Comparison of ENCODE assay signal across 1 cellular context in the genomic region with DNA sequence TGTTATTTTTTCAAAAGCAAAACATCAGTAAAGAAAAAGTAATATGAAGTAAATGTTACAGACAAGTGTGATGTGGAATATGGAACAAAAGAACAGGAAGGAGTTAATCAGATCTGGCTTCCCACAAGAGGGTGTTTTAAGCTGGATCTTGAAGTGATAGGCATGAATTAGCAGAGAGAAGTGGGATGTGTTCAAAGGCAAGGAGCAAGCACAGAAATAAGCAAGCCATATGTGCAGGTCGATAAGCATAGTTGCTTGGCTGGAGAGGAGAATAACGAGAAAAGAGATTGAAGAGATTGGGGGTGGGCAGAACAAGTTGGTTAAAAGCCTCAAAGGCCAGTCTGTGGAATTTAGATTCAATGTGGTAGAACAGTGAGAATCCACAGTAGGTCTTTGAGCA.
TF ChIP-seq lines count a peak whose summit lies in the region.

No MANE protein-coding gene starts in this region.

TF ChIP-seq in K562, 482 proteins besides CTCF, POLR2A, EP300 and RAD21 (continued from another document):
- TF ChIP-seq, protein P1, sequence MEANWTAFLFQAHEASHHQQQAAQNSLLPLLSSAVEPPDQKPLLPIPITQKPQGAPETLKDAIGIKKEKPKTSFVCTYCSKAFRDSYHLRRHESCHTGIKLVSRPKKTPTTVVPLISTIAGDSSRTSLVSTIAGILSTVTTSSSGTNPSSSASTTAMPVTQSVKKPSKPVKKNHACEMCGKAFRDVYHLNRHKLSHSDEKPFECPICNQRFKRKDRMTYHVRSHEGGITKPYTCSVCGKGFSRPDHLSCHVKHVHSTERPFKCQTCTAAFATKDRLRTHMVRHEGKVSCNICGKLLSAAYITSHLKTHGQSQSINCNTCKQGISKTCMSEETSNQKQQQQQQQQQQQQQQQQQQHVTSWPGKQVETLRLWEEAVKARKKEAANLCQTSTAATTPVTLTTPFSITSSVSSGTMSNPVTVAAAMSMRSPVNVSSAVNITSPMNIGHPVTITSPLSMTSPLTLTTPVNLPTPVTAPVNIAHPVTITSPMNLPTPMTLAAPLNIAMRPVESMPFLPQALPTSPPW (CRISPR knock-in tag; IDR thresholded peaks at IDR 0.05): no peak
- TF ChIP-seq, protein P2, sequence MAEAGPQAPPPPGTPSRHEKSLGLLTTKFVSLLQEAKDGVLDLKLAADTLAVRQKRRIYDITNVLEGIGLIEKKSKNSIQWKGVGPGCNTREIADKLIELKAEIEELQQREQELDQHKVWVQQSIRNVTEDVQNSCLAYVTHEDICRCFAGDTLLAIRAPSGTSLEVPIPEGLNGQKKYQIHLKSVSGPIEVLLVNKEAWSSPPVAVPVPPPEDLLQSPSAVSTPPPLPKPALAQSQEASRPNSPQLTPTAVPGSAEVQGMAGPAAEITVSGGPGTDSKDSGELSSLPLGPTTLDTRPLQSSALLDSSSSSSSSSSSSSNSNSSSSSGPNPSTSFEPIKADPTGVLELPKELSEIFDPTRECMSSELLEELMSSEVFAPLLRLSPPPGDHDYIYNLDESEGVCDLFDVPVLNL (CRISPR knock-in tag; IDR thresholded peaks at IDR 0.05; ENCODE audit: low read depth): no peak
- TF ChIP-seq TEAD2 (tag; IDR thresholded peaks at IDR 0.05) (no peak), MTA2 (IDR thresholded peaks at IDR 0.05; ENCODE audit: low read depth) (peak; percentile 52; the same call in 1 of the 2 replicates), ARNT (IDR thresholded peaks at IDR 0.05) (no peak), SMARCE1 (IDR thresholded peaks at IDR 0.05) (peak; percentile 62), SMARCA4 (IDR thresholded peaks at IDR 0.05) (peak; percentile 85), HDAC2 (IDR thresholded peaks at IDR 0.05) (0 out of 2 replicates have a peak, but pooled peaks have one; percentile 44), EZH2 (IDR thresholded peaks at IDR 0.05; ENCODE audit: borderline replicate concordance, low read depth, low read length) (no peak), CHD1 (IDR thresholded peaks at IDR 0.05; ENCODE audit: low read length) (no peak), NBN (IDR thresholded peaks at IDR 0.05; ENCODE audit: low read depth) (no peak), ZBTB17 (CRISPR knock-in tag; IDR thresholded peaks at IDR 0.05) (no peak), SAFB2 (IDR thresholded peaks at IDR 0.05; ENCODE audit: borderline replicate concordance, low read depth, low read length, severe bottlenecking) (no peak), SETDB1 (IDR thresholded peaks at IDR 0.05; ENCODE audit: low read length) (no peak), NR3C1 (CRISPR knock-in tag; IDR thresholded peaks at IDR 0.05) (no peak), ZNF644 (tag; IDR thresholded peaks at IDR 0.05; ENCODE audit: low read depth) (no peak), SIN3B (IDR thresholded peaks at IDR 0.05; ENCODE audit: low read depth) (no peak), MYBL2 (IDR thresholded peaks at IDR 0.05; ENCODE audit: low read depth) (no peak), MYBL2 (CRISPR knock-in tag; IDR thresholded peaks at IDR 0.05; ENCODE audit: borderline replicate concordance) (no peak), POLR2AphosphoS5 (IDR thresholded peaks at IDR 0.05; ENCODE audit: control insufficient read depth, insufficient read depth, low read depth, low read length) (peak; percentile 22; the same call in 1 of the 2 replicates), MECOM (CRISPR knock-in tag; IDR thresholded peaks at IDR 0.05) (no peak), LEF1 (IDR thresholded peaks at IDR 0.05) (peak; percentile 66; the same call in 1 of the 2 replicates), NCOR1 (IDR thresholded peaks at IDR 0.05) (peak; percentile 74), TBL1XR1 (IDR thresholded peaks at IDR 0.05; ENCODE audit: low read length in 2 of 2) (peak in 1 of 2 experiments; percentile 26; a peak in 1 of 4 replicates), ATF1 (CRISPR knock-in tag; IDR thresholded peaks at IDR 0.05) (no peak), ATF1 (tag; IDR thresholded peaks at IDR 0.05) (no peak), MIER1 (IDR thresholded peaks at IDR 0.05; ENCODE audit: low read depth) (no peak), ZNF445 (CRISPR knock-in tag; IDR thresholded peaks at IDR 0.05; ENCODE audit: low read depth) (no peak), TRIM24 (IDR thresholded peaks at IDR 0.05) (peak; percentile 20 to 29; a peak in 2 of 4 replicates), CBFA2T3 (IDR thresholded peaks at IDR 0.05) (peak; percentile 91), ZNF24 (IDR thresholded peaks at IDR 0.05) (no peak), TCF7 (IDR thresholded peaks at IDR 0.05; ENCODE audit: borderline replicate concordance) (peak; percentile 87; the same call in 1 of the 2 replicates), TEAD4 (IDR thresholded peaks at IDR 0.05; ENCODE audit: low read length) (peak; percentile 82), TEAD4 (CRISPR knock-in tag; IDR thresholded peaks at IDR 0.05; ENCODE audit: borderline replicate concordance) (no peak), ZNF696 (CRISPR knock-in tag; conservative IDR thresholded peaks at IDR 0.05) (no peak), GATA2 (CRISPR knock-in tag; IDR thresholded peaks at IDR 0.05) (peak; percentile 71), RCOR1 (IDR thresholded peaks at IDR 0.05; ENCODE audit: borderline replicate concordance in 1 of 2, low read depth in 2 of 2, low read length in 2 of 2) (peak in 1 of 2 experiments; percentile 79; a peak in 2 of 4 replicates), TAL1 (IDR thresholded peaks at IDR 0.05) (peak; percentile 84), TCF3 (CRISPR knock-in tag; IDR thresholded peaks at IDR 0.05) (peak; percentile 88), SLC30A9 (CRISPR knock-in tag; IDR thresholded peaks at IDR 0.05) (no peak), ZBTB7A (IDR thresholded peaks at IDR 0.05; ENCODE audit: borderline replicate concordance, control insufficient read depth, low read depth, low read length) (no peak), TARDBP (IDR thresholded peaks at IDR 0.05) (no peak)
- TF ChIP-seq, protein P3, sequence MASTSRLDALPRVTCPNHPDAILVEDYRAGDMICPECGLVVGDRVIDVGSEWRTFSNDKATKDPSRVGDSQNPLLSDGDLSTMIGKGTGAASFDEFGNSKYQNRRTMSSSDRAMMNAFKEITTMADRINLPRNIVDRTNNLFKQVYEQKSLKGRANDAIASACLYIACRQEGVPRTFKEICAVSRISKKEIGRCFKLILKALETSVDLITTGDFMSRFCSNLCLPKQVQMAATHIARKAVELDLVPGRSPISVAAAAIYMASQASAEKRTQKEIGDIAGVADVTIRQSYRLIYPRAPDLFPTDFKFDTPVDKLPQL (IDR thresholded peaks at IDR 0.05; ENCODE audit: extremely low read depth, insufficient read length): no peak
- TF ChIP-seq, protein P4, sequence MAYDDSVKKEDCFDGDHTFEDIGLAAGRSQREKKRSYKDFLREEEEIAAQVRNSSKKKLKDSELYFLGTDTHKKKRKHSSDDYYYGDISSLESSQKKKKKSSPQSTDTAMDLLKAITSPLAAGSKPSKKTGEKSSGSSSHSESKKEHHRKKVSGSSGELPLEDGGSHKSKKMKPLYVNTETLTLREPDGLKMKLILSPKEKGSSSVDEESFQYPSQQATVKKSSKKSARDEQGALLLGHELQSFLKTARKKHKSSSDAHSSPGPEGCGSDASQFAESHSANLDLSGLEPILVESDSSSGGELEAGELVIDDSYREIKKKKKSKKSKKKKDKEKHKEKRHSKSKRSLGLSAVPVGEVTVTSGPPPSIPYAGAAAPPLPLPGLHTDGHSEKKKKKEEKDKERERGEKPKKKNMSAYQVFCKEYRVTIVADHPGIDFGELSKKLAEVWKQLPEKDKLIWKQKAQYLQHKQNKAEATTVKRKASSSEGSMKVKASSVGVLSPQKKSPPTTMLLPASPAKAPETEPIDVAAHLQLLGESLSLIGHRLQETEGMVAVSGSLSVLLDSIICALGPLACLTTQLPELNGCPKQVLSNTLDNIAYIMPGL (CRISPR knock-in tag; IDR thresholded peaks at IDR 0.05): no peak
- TF ChIP-seq, protein P5, sequence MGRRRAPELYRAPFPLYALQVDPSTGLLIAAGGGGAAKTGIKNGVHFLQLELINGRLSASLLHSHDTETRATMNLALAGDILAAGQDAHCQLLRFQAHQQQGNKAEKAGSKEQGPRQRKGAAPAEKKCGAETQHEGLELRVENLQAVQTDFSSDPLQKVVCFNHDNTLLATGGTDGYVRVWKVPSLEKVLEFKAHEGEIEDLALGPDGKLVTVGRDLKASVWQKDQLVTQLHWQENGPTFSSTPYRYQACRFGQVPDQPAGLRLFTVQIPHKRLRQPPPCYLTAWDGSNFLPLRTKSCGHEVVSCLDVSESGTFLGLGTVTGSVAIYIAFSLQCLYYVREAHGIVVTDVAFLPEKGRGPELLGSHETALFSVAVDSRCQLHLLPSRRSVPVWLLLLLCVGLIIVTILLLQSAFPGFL (CRISPR knock-in tag; IDR thresholded peaks at IDR 0.05): no peak
- TF ChIP-seq, protein P6, sequence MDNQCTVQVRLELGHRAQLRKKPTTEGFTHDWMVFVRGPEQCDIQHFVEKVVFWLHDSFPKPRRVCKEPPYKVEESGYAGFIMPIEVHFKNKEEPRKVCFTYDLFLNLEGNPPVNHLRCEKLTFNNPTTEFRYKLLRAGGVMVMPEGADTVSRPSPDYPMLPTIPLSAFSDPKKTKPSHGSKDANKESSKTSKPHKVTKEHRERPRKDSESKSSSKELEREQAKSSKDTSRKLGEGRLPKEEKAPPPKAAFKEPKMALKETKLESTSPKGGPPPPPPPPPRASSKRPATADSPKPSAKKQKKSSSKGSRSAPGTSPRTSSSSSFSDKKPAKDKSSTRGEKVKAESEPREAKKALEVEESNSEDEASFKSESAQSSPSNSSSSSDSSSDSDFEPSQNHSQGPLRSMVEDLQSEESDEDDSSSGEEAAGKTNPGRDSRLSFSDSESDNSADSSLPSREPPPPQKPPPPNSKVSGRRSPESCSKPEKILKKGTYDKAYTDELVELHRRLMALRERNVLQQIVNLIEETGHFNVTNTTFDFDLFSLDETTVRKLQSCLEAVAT (IDR thresholded peaks at IDR 0.05): no peak
- TF ChIP-seq, protein P7, sequence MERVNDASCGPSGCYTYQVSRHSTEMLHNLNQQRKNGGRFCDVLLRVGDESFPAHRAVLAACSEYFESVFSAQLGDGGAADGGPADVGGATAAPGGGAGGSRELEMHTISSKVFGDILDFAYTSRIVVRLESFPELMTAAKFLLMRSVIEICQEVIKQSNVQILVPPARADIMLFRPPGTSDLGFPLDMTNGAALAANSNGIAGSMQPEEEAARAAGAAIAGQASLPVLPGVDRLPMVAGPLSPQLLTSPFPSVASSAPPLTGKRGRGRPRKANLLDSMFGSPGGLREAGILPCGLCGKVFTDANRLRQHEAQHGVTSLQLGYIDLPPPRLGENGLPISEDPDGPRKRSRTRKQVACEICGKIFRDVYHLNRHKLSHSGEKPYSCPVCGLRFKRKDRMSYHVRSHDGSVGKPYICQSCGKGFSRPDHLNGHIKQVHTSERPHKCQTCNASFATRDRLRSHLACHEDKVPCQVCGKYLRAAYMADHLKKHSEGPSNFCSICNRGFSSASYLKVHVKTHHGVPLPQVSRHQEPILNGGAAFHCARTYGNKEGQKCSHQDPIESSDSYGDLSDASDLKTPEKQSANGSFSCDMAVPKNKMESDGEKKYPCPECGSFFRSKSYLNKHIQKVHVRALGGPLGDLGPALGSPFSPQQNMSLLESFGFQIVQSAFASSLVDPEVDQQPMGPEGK (CRISPR knock-in tag; IDR thresholded peaks at IDR 0.05; ENCODE audit: borderline replicate concordance): no peak
- TF ChIP-seq, protein P8, sequence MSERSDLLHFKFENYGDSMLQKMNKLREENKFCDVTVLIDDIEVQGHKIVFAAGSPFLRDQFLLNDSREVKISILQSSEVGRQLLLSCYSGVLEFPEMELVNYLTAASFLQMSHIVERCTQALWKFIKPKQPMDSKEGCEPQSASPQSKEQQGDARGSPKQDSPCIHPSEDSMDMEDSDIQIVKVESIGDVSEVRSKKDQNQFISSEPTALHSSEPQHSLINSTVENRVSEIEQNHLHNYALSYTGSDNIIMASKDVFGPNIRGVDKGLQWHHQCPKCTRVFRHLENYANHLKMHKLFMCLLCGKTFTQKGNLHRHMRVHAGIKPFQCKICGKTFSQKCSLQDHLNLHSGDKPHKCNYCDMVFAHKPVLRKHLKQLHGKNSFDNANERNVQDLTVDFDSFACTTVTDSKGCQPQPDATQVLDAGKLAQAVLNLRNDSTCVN (CRISPR knock-in tag; IDR thresholded peaks at IDR 0.05): no peak
- TF ChIP-seq, protein P9, sequence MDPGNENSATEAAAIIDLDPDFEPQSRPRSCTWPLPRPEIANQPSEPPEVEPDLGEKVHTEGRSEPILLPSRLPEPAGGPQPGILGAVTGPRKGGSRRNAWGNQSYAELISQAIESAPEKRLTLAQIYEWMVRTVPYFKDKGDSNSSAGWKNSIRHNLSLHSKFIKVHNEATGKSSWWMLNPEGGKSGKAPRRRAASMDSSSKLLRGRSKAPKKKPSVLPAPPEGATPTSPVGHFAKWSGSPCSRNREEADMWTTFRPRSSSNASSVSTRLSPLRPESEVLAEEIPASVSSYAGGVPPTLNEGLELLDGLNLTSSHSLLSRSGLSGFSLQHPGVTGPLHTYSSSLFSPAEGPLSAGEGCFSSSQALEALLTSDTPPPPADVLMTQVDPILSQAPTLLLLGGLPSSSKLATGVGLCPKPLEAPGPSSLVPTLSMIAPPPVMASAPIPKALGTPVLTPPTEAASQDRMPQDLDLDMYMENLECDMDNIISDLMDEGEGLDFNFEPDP (CRISPR knock-in tag; IDR thresholded peaks at IDR 0.05): no peak
- TF ChIP-seq, protein P10, sequence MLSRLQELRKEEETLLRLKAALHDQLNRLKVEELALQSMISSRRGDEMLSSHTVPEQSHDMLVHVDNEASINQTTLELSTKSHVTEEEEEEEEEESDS (CRISPR knock-in tag; IDR thresholded peaks at IDR 0.05): no peak
